Comparison of ENCODE assay signal across 14 cellular contexts in genomic region chr4:10075953-10076391, GRCh38. TPM values are rescaled to one million over a fixed set of nuclear protein-coding genes. Genes with fewer than 3 reads are reported as not detected.
A peak's percentile ranks its signal among the peaks of the same experiment; 100 is the strongest.
DNase-seq lines count a peak whose midpoint lies in the region; ATAC-seq, FAIRE-seq and TF ChIP-seq lines count a peak whose summit lies in the region.
"Had no signal": no experiment of that assay in that cellular context is flagged by ENCODE, and none has a peak within 500 bp of the region (broad histone marks: within the 10 kb centered on the region; RNA-seq: fewer than 3 reads in every experiment).

No MANE protein-coding gene starts in this region.

- H3K4me1 ChIP-seq in left ventricle myocardium inferior: peaks cover 44% of the 10 kb centered on the region

- FAIRE-seq in frontal cortex (lab: Jason Lieb, UNC): no peak

- no peaks in the 10 kb centered on the region for H3K27me3 ChIP-seq in left ventricle myocardium inferior (ENCODE audit: low read depth)
- H3K27me3 ChIP-seq: BLaER1 treated with 17β-estradiol and CSF1 and Interleukin-3, amounts not matched to agents 10 nM and 100 nM had no signal

- no peaks in the 10 kb centered on the region for H3K9me3 Mint-ChIP-seq in activated T-helper 17 cell treated with anti-CD3 and anti-CD28 coated beads, Interleukin-2, amount 50 U/mL, for 72 hours
- no peaks in the 10 kb centered on the region for H3K9me3 Mint-ChIP-seq in progenitor cell of endocrine pancreas (ENCODE audit: low read depth)

- H3K4me1 Mint-ChIP-seq in activated T-helper 17 cell treated with anti-CD3 and anti-CD28 coated beads, Interleukin-2, amount 50 U/mL, for 72 hours: no peaks in the 10 kb centered on the region
- no peaks in the 10 kb centered on the region for H3K4me1 Mint-ChIP-seq in progenitor cell of endocrine pancreas (ENCODE audit: low read depth)

- peaks cover 76% of the 10 kb centered on the region for H3K36me3 ChIP-seq in left ventricle myocardium inferior

- ATAC-seq in activated T-helper 17 cell treated with anti-CD3 and anti-CD28 coated beads, Interleukin-2, amount 50 U/mL, for 72 hours (replicated peaks): no peak
- ATAC-seq in GM21576 (IDR thresholded peaks at IDR 0.05; ENCODE audit: unreplicated experiment): no peak
- ATAC-seq: right cardiac atrium had no signal

- H3K4me3 Mint-ChIP-seq in activated T-helper 17 cell treated with anti-CD3 and anti-CD28 coated beads, Interleukin-2, amount 50 U/mL, for 72 hours: no peak overlapping the region
- no peak overlapping the region for H3K4me3 Mint-ChIP-seq in progenitor cell of endocrine pancreas (ENCODE audit: low read depth)

- in situ Hi-C loops in GM13976 (cut with MboI; ENCODE audit: low sequenced_read_pairs, unreplicated experiment): no loop called here

- intact Hi-C loops in left ventricle myocardium inferior (cut with micrococcal nuclease): no loop called here

- DNase-seq in GM13976 (ENCODE audit: low spot score) (peak; percentile 17), left ventricle myocardium inferior (peak; percentile 16), progenitor cell of endocrine pancreas (ENCODE audit: low spot score, unreplicated experiment) (no peak), NCI-H226 (no peak), frontal cortex (ENCODE audit: low spot score in 2 of 2) (no peak), NCI-H1694 treated with DMSO at 0.1 percent for 48 hours (lab: John Stamatoyannopoulos, UW) (no peak)
- DNase-seq: dermis blood vessel endothelial cell, NCI-H1417, NCI-H526 treated with DMSO at 0.1 percent for 48 hours, RPMI8226 had no signal

- H3K36me3 Mint-ChIP-seq in activated T-helper 17 cell treated with anti-CD3 and anti-CD28 coated beads, Interleukin-2, amount 50 U/mL, for 72 hours (ENCODE audit: low read depth): peaks cover 99% of the 10 kb centered on the region
- peaks cover 17% of the 10 kb centered on the region for H3K36me3 Mint-ChIP-seq in progenitor cell of endocrine pancreas (ENCODE audit: insufficient read depth)

- no peak overlapping the region for H3K4me3 ChIP-seq in left ventricle myocardium inferior
- H3K4me3 ChIP-seq: BLaER1 treated with 17β-estradiol and CSF1 and Interleukin-3, amounts not matched to agents 10 nM and 100 nM had no signal

- peak overlapping the region; percentile 77 for H3K27ac Mint-ChIP-seq in activated T-helper 17 cell treated with anti-CD3 and anti-CD28 coated beads, Interleukin-2, amount 50 U/mL, for 72 hours
- peak overlapping the region; percentile 16 for H3K27ac Mint-ChIP-seq in progenitor cell of endocrine pancreas

- TF ChIP-seq CTCF in GM13976 (IDR thresholded peaks at IDR 0.05; ENCODE audit: borderline replicate concordance, control extremely low read depth, extremely low read depth, insufficient read depth, missing control alignments) (no peak), left ventricle myocardium inferior (IDR thresholded peaks at IDR 0.05; ENCODE audit: borderline replicate concordance) (no peak), progenitor cell of endocrine pancreas (IDR thresholded peaks at IDR 0.05; ENCODE audit: unreplicated experiment) (no peak)

- peak overlapping the region; percentile 20 for H3K27ac ChIP-seq in left ventricle myocardium inferior (replicated peaks)
- H3K27ac ChIP-seq: BLaER1 treated with 17β-estradiol and CSF1 and Interleukin-3, amounts not matched to agents 10 nM and 100 nM had no signal

- H3K9me3 ChIP-seq in left ventricle myocardium inferior (replicated peaks): no peaks in the 10 kb centered on the region
- H3K9me3 ChIP-seq: BLaER1 treated with 17β-estradiol and CSF1 and Interleukin-3, amounts not matched to agents 10 nM and 100 nM had no signal

- H3K27me3 Mint-ChIP-seq in activated T-helper 17 cell treated with anti-CD3 and anti-CD28 coated beads, Interleukin-2, amount 50 U/mL, for 72 hours: no peaks in the 10 kb centered on the region
- no peaks in the 10 kb centered on the region for H3K27me3 Mint-ChIP-seq in progenitor cell of endocrine pancreas

RNA-seq across cellular contexts. Expression of gene WDR1, which starts 40.6 kb away (rescaled TPM):
- 100 to 1,000 TPM; 401 to 630 TPM for total RNA-seq in activated T-helper 17 cell treated with anti-CD3 and anti-CD28 coated beads, Interleukin-2, amount 50 U/mL, for 72 hours
- total RNA-seq in left ventricle myocardium inferior: 157 TPM
- total RNA-seq in progenitor cell of endocrine pancreas: 191 and 200 TPM in 2 replicates
- 83.2 TPM for total RNA-seq in frontal cortex

RNA-seq across cellular contexts. Expression of gene SLC2A9, which starts 54.7 kb away (rescaled TPM):
- 1 to 10 TPM; 1.1 to 1.8 TPM for total RNA-seq in activated T-helper 17 cell treated with anti-CD3 and anti-CD28 coated beads, Interleukin-2, amount 50 U/mL, for 72 hours
- total RNA-seq in left ventricle myocardium inferior: 8.2 TPM
- 3.1 and 3.2 TPM in 2 replicates for total RNA-seq in progenitor cell of endocrine pancreas
- total RNA-seq in frontal cortex: 2.9 TPM

Comparison
In these comparisons a context has a peak if more than half of its experiments do, and no peak if none do; other contexts are left out.
1. DNase-seq: peak in GM13976 (single experiment) and left ventricle myocardium inferior (single experiment); none in progenitor cell of endocrine pancreas (single experiment), NCI-H226 (single experiment), frontal cortex (0 of 2) and NCI-H1694 treated with DMSO at 0.1 percent for 48 hours (single experiment).